20 cellular contexts compared by ENCODE assay signal in the genomic region with DNA sequence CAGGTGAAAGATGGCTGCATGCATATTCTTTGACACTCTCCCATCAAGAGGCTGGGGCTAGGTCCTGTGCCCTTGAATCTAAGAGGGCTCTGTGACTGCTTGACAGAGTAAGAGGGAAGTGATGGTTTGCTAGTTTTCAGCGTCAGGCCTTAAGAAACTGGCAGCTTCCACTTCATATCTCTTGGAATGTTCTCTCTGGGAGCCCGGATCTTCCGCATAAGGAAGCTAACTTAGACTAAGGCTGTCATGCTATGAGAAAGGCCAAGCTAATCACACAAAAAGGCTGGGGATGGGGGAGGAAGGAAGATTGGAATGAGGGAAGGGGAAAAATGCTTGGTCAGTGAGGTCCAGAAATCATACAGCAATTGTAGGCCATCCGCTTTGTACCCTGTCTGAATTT. TPM values are rescaled to one million over a fixed set of nuclear protein-coding genes. Genes with fewer than 3 reads are reported as not detected.
DNase-seq lines count a peak whose midpoint lies in the region; ATAC-seq and TF ChIP-seq lines count a peak whose summit lies in the region.
"Had no signal": no experiment of that assay in that cellular context is flagged by ENCODE, and none has a peak within 500 bp of the region (broad histone marks: within the 10 kb centered on the region; RNA-seq: fewer than 3 reads in every experiment).

No MANE protein-coding gene starts in this region.

- no peak for TF ChIP-seq CTCF in ascending aorta (IDR thresholded peaks at IDR 0.05)

- H3K79me2 ChIP-seq in mesendoderm (ENCODE audit: control insufficient read depth, insufficient read depth, low read length), result peaks cover 34% of the 10 kb centered on the region

- H3K27me3 Mint-ChIP-seq in activated CD4-positive, alpha-beta T cell treated with anti-CD3 and anti-CD28 coated beads for 36 hours, result peaks cover 3% of the 10 kb centered on the region
- H3K27me3 Mint-ChIP-seq in effector memory CD8-positive, alpha-beta T cell, result no peaks in the 10 kb centered on the region

- H3K4me1 Mint-ChIP-seq in activated CD4-positive, alpha-beta T cell treated with anti-CD3 and anti-CD28 coated beads for 36 hours, result no peaks in the 10 kb centered on the region
- H3K4me1 Mint-ChIP-seq in effector memory CD8-positive, alpha-beta T cell (ENCODE audit: low read depth in 2 of 2), result peaks cover 0 to 10% of the 10 kb centered on the region in 2 donors

- no peaks in the 10 kb centered on the region for H3K36me3 Mint-ChIP-seq in activated CD4-positive, alpha-beta T cell treated with anti-CD3 and anti-CD28 coated beads for 36 hours (ENCODE audit: low read depth)
- peaks cover 2% of the 10 kb centered on the region for H3K36me3 Mint-ChIP-seq in effector memory CD8-positive, alpha-beta T cell (ENCODE audit: insufficient read depth)
- H3K36me3 Mint-ChIP-seq: CD8-positive, alpha-beta T cell had no signal

- no peak overlapping the region for H3K9ac ChIP-seq in mesendoderm (ENCODE audit: low read length)

- H3K4me3 Mint-ChIP-seq in activated CD4-positive, alpha-beta T cell treated with anti-CD3 and anti-CD28 coated beads for 36 hours, result no peak overlapping the region
- H3K4me3 Mint-ChIP-seq in effector memory CD8-positive, alpha-beta T cell, result no peak overlapping the region
- H3K4me3 Mint-ChIP-seq: activated CD8-positive, alpha-beta T cell treated with anti-CD3 and anti-CD28 coated beads, Interleukin-2, amount 10 ng/mL, durations not matched to agents 7 days and 5 days; CD8-positive, alpha-beta T cell; stimulated activated naive CD8-positive, alpha-beta T cell treated with anti-CD3 and anti-CD28 coated beads, Interleukin-15, amount 100 ng/mL, for 72 hours had no signal

- H2BK5ac ChIP-seq in mesendoderm (ENCODE audit: low read length), result no peak overlapping the region

- H3K27me3 ChIP-seq in ascending aorta (no peaks in the 10 kb centered on the region), mesendoderm (ENCODE audit: insufficient read depth, low read length, poor library complexity) (no peaks in the 10 kb centered on the region)
- H3K27me3 ChIP-seq: colonic mucosa, tibial nerve had no signal

- peak overlapping the region; percentile 6 to 42 for H3K27ac ChIP-seq in ascending aorta
- no peak overlapping the region for H3K27ac ChIP-seq in mesendoderm (ENCODE audit: low read depth, low read length)
- H3K27ac ChIP-seq: colonic mucosa, psoas muscle, tibial nerve had no signal

- intact Hi-C loops in ascending aorta (cut with DNase I), result loop anchor here (2.0 kb wide), 1 partner anchor 35 kb away; no protein-coding TSS in a partner anchor
- intact Hi-C loops in Right ventricle myocardium superior (cut with DNase I), result no loop called here
- intact Hi-C loops in activated CD4-positive, alpha-beta T cell treated with anti-CD3 and anti-CD28 coated beads for 36 hours (cut with DNase I, micrococcal nuclease), result no loop called here
- intact Hi-C loops in posterior cingulate gyrus (cut with DNase I), result no loop called here

- POLR2A ChIA-PET in activated CD4-positive, alpha-beta T cell treated with anti-CD3 and anti-CD28 coated beads for 36 hours (lab: Charles Lee), result no interaction called here

- no peak overlapping the region for H3K18ac ChIP-seq in mesendoderm (ENCODE audit: low read length)

- no peak overlapping the region for H3K4ac ChIP-seq in mesendoderm (ENCODE audit: low read depth, low read length)

- H3K4me3 ChIP-seq in ascending aorta, result no peak overlapping the region
- H3K4me3 ChIP-seq in mesendoderm (ENCODE audit: low read length), result no peak overlapping the region
- H3K4me3 ChIP-seq: colonic mucosa, lung, psoas muscle, tibial nerve had no signal

- H2AK5ac ChIP-seq in mesendoderm (ENCODE audit: low read length), result no peak overlapping the region

- no peaks in the 10 kb centered on the region for H3K9me3 ChIP-seq in ascending aorta
- H3K9me3 ChIP-seq: colonic mucosa, psoas muscle, tibial nerve had no signal

- CTCF ChIA-PET in activated CD4-positive, alpha-beta T cell treated with anti-CD3 and anti-CD28 coated beads for 36 hours (lab: Charles Lee), result interaction anchor here (0.6 kb wide), 1 partner anchor 12 kb away, joined by 3 read pairs; no protein-coding TSS in a partner anchor

- H3K56ac ChIP-seq in mesendoderm (ENCODE audit: low read length), result no peak overlapping the region

- H3K79me1 ChIP-seq in mesendoderm (ENCODE audit: low read length), result peaks cover 13% of the 10 kb centered on the region

- peaks cover 0 to 3% of the 10 kb centered on the region in 2 donors for H3K4me1 ChIP-seq in ascending aorta
- H3K4me1 ChIP-seq in mesendoderm (ENCODE audit: control insufficient read depth, low read depth, low read length), result peaks cover 6% of the 10 kb centered on the region
- H3K4me1 ChIP-seq: colonic mucosa had no signal

- no peak overlapping the region for H3K27ac Mint-ChIP-seq in activated CD4-positive, alpha-beta T cell treated with anti-CD3 and anti-CD28 coated beads for 36 hours
- H3K27ac Mint-ChIP-seq in effector memory CD8-positive, alpha-beta T cell, result no peak overlapping the region
- H3K27ac Mint-ChIP-seq: activated CD8-positive, alpha-beta T cell treated with anti-CD3 and anti-CD28 coated beads, Interleukin-2, amount 10 ng/mL, durations not matched to agents 7 days and 5 days; CD8-positive, alpha-beta T cell had no signal

- H3K36me3 ChIP-seq in ascending aorta (no peaks in the 10 kb centered on the region), mesendoderm (ENCODE audit: control insufficient read depth, insufficient read depth, low read length) (no peaks in the 10 kb centered on the region)
- H3K36me3 ChIP-seq: colonic mucosa, tibial nerve had no signal

- H3K4me2 ChIP-seq in mesendoderm (ENCODE audit: low read length), result no peak overlapping the region

- H2BK15ac ChIP-seq in mesendoderm (replicated peaks; ENCODE audit: low read depth), result no peak overlapping the region

- no peaks in the 10 kb centered on the region for H3K9me3 Mint-ChIP-seq in activated CD4-positive, alpha-beta T cell treated with anti-CD3 and anti-CD28 coated beads for 36 hours (ENCODE audit: low read depth)
- peaks cover 0 to 9% of the 10 kb centered on the region in 2 donors for H3K9me3 Mint-ChIP-seq in effector memory CD8-positive, alpha-beta T cell
- H3K9me3 Mint-ChIP-seq: CD8-positive, alpha-beta T cell; stimulated activated naive CD8-positive, alpha-beta T cell treated with anti-CD3 and anti-CD28 coated beads, Interleukin-15, amount 100 ng/mL, for 72 hours had no signal

- DNase-seq in ascending aorta (ENCODE audit: low spot score in 2 of 2) (no peak), Right ventricle myocardium superior (no peak), mesendoderm (peak; percentile 56), SIG-M5 treated with dmso at 0.1 percent for 504 hours (lab: John Stamatoyannopoulos, UW; ENCODE audit: unreplicated experiment) (no peak), posterior cingulate gyrus (no peak)
- DNase-seq in activated CD4-positive, alpha-beta T cell treated with anti-CD3 and anti-CD28 coated beads for 36 hours, result no peak
- no peak for DNase-seq in effector memory CD8-positive, alpha-beta T cell
- DNase-seq: activated CD8-positive, alpha-beta T cell treated with anti-CD3 and anti-CD28 coated beads, Interleukin-2, amount 10 ng/mL, durations not matched to agents 7 days and 5 days; activated gamma-delta T cell; AML-193; CD8-positive, alpha-beta T cell; colonic mucosa; OCI-M1; psoas muscle; stimulated activated CD8-positive, alpha-beta memory T cell treated with anti-CD3 and anti-CD28 coated beads, Interleukin-4, amount 100 ng/mL, for 48 hours; stimulated activated naive CD8-positive, alpha-beta T cell treated with anti-CD3 and anti-CD28 coated beads, Interleukin-15, amount 100 ng/mL, for 72 hours; T-helper 2 cell had no signal

- no peak overlapping the region for H3K23ac ChIP-seq in mesendoderm (ENCODE audit: low read length)

- no CpG with 5 or more reads among the region's 4 CpGs for WGBS in mesendoderm (ENCODE audit: extremely low coverage, insufficient coverage, low lambda C conversion rate)

- ATAC-seq in GM21786 (IDR thresholded peaks at IDR 0.05; ENCODE audit: unreplicated experiment) (peak; percentile 10), Right ventricle myocardium superior (ENCODE audit: poor library complexity) (peak; percentile 42)
- ATAC-seq in activated CD4-positive, alpha-beta T cell treated with anti-CD3 and anti-CD28 coated beads for 36 hours, result no peak
- no peak for ATAC-seq in effector memory CD8-positive, alpha-beta T cell (replicated peaks)
- ATAC-seq: activated CD8-positive, alpha-beta T cell treated with anti-CD3 and anti-CD28 coated beads, Interleukin-2, amount 10 ng/mL, durations not matched to agents 7 days and 5 days; CD8-positive, alpha-beta T cell; psoas muscle; stimulated activated naive CD8-positive, alpha-beta T cell treated with anti-CD3 and anti-CD28 coated beads, Interleukin-15, amount 100 ng/mL, for 72 hours had no signal

- H2BK120ac ChIP-seq in mesendoderm (ENCODE audit: low read depth, low read length), result no peak overlapping the region

- no peak overlapping the region for H4K5ac ChIP-seq in mesendoderm (ENCODE audit: low read length)

- no peak overlapping the region for H4K8ac ChIP-seq in mesendoderm (ENCODE audit: low read depth, low read length)

RNA-seq across cellular contexts. Expression of gene MB21D2, which starts 50.0 kb away (rescaled TPM):
- total RNA-seq in ascending aorta (0.11 TPM), Right ventricle myocardium superior (1.7 TPM)
- 19.5 TPM for polyA plus RNA-seq in mesendoderm (2013, experiment 1 of 2)
- polyA plus RNA-seq in mesendoderm (2013, experiment 2 of 2), result 19.5 TPM
- total RNA-seq in activated CD4-positive, alpha-beta T cell treated with anti-CD3 and anti-CD28 coated beads for 36 hours, result 1 to 10 TPM; 2.2 to 2.5 TPM

Comparison
In these comparisons a context has a peak if more than half of its experiments do, and no peak if none do; other contexts are left out.
1. ATAC-seq: peak in GM21786 (single experiment) and Right ventricle myocardium superior (single experiment); none in activated CD4-positive, alpha-beta T cell treated with anti-CD3 and anti-CD28 coated beads for 36 hours (single experiment) and effector memory CD8-positive, alpha-beta T cell (single experiment).